20 cellular contexts compared by ENCODE assay signal in genomic region chr12:58883576-58884334, GRCh38. TPM values are rescaled to one million over a fixed set of nuclear protein-coding genes. Genes with fewer than 3 reads are reported as not detected.
DNase-seq lines count a peak whose midpoint lies in the region; ATAC-seq and TF ChIP-seq lines count a peak whose summit lies in the region.
"Had no signal": no experiment of that assay in that cellular context is flagged by ENCODE, and none has a peak within 500 bp of the region (broad histone marks: within the 10 kb centered on the region; RNA-seq: fewer than 3 reads in every experiment).

No MANE protein-coding gene starts in this region.

- no peak overlapping the region for H3K4me3 ChIP-seq in ascending aorta
- no peak overlapping the region for H3K4me3 ChIP-seq in tibial artery
- H3K4me3 ChIP-seq: left lung, Peyer's patch, psoas muscle, uterus had no signal

- peak; percentile 58 for ATAC-seq in GM18907 (IDR thresholded peaks at IDR 0.05; ENCODE audit: unreplicated experiment)
- ATAC-seq in HG02938 (IDR thresholded peaks at IDR 0.05; ENCODE audit: unreplicated experiment): peak; percentile 71
- ATAC-seq: activated T-cell treated with anti-CD3 and anti-CD28 coated beads, Interleukin-2, amount 50 U/mL, for 4 hours; left lung; psoas muscle had no signal

- H3K27ac ChIP-seq in ascending aorta (peak overlapping the region; percentile 64 to 74), tibial artery (peak overlapping the region; percentile 51 to 58)
- H3K27ac ChIP-seq: left lung, Peyer's patch, psoas muscle, uterus had no signal

- DNase-seq in ascending aorta (ENCODE audit: low spot score in 2 of 2): no peak
- no peak for DNase-seq in tibial artery
- DNase-seq in occipital lobe (lab: John Stamatoyannopoulos, UW): no peak
- no peak for DNase-seq in germinal center (ENCODE audit: low spot score)
- DNase-seq in medulla oblongata (ENCODE audit: extremely low spot score): no peak
- DNase-seq: activated CD4-positive, alpha-beta T cell treated with anti-CD3 and anti-CD28 coated beads for 4 hours; activated naive CD4-positive, alpha-beta T cell treated with anti-CD3 and anti-CD28 coated beads for 36 hours; activated T-cell treated with anti-CD3 and anti-CD28 coated beads, Interleukin-2, amount 50 U/mL, for 4 hours; aorta; CD4-positive, CD25-positive, alpha-beta regulatory T cell; H9; left lung; NCI-H510A; NK-92 treated with Interleukin-12 subunit alpha and Interleukin-12 subunit beta, amount 100 ng/mL, for 24 hours; Peyer's patch; psoas muscle; uterus had no signal

- peaks cover 17 to 35% of the 10 kb centered on the region in 2 donors for H3K36me3 ChIP-seq in ascending aorta
- H3K36me3 ChIP-seq in tibial artery: peaks cover 34 to 38% (median 37%) of the 10 kb centered on the region in 3 donors
- H3K36me3 ChIP-seq: uterus had no signal

- no peaks in the 10 kb centered on the region for H3K27me3 ChIP-seq in ascending aorta
- H3K27me3 ChIP-seq in tibial artery: no peaks in the 10 kb centered on the region
- H3K27me3 ChIP-seq: left lung, Peyer's patch, uterus had no signal

- intact Hi-C loops in ascending aorta (cut with DNase I) (loop anchor here (10.0 kb wide), 1 partner anchor 939 kb away; the partner anchor contains the start of gene ATP23), tibial artery (cut with DNase I; ENCODE audit: low total_unique reads) (loop anchor here (5.0 kb wide), 1 partner anchor 34 kb away; no protein-coding TSS in a partner anchor)

- peaks cover 8 to 38% of the 10 kb centered on the region in 2 donors for H3K4me1 ChIP-seq in ascending aorta
- H3K4me1 ChIP-seq in tibial artery: peaks cover 0 to 64% (median 29%) of the 10 kb centered on the region in 4 donors
- H3K4me1 ChIP-seq: left lung, Peyer's patch, psoas muscle, uterus had no signal

- no peaks in the 10 kb centered on the region for H3K9me3 ChIP-seq in ascending aorta
- H3K9me3 ChIP-seq in tibial artery: no peaks in the 10 kb centered on the region
- H3K9me3 ChIP-seq: left lung, Peyer's patch, psoas muscle, uterus had no signal

- no peak for TF ChIP-seq CTCF in ascending aorta (IDR thresholded peaks at IDR 0.05)
- no peak for TF ChIP-seq CTCF in tibial artery (IDR thresholded peaks at IDR 0.05)

RNA-seq across cellular contexts. Expression of gene LRIG3, which starts 36.5 kb away (rescaled TPM):
- total RNA-seq in ascending aorta (12.3 TPM), occipital lobe (12.3 TPM)
- total RNA-seq: activated CD8-positive, alpha-beta memory T cell treated with anti-CD3 and anti-CD28 coated beads for 36 hours; activated naive CD4-positive, alpha-beta T cell treated with anti-CD3 and anti-CD28 coated beads for 36 hours; CD4-positive, CD25-positive, alpha-beta regulatory T cell had no signal
